In the genomic region with DNA sequence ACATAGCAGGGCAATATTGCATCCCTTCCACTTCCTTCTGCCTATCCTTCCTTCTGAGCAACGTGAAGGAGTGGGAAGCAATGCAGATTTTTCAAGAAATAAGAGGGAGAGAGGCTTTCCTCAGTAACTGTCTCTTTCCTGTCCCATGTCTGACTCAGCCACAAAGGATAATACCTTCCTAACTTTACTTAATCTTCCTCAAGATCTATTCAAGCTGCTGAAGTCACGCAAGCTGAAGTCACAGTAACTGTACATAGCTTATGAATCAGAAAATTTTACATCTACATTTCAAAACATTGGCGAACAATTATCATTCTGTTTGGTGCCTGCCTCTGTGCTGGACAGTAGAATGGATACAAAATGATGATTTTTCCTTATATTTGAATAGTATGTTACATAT, we compare ENCODE assay signal across 18 cellular contexts.
"Had no signal": no experiment of that assay in that cellular context is flagged by ENCODE, and none has a peak within 500 bp of the region (broad histone marks: within the 10 kb centered on the region; RNA-seq: fewer than 3 reads in every experiment).

No MANE protein-coding gene starts in this region.

- ATAC-seq: activated CD8-positive, alpha-beta T cell treated with anti-CD3 and anti-CD28 coated beads, Interleukin-2, amount 10 ng/mL, durations not matched to agents 7 days and 5 days; left lobe of liver; naive thymus-derived CD8-positive, alpha-beta T cell; right lobe of liver had no signal

- H3K4me1 Mint-ChIP-seq: activated CD4-positive, alpha-beta T cell treated with anti-CD3 and anti-CD28 coated beads, Interleukin-2, amount 10 ng/mL, durations not matched to agents 24 days and 14 days; activated naive CD4-positive, alpha-beta T cell treated with anti-CD3 and anti-CD28 coated beads, Interleukin-2, amount 50 U/mL, for 24 hours; naive thymus-derived CD8-positive, alpha-beta T cell had no signal

- H3K27me3 ChIP-seq: right lobe of liver, thyroid gland, uterus had no signal

- H3K9me3 ChIP-seq: thyroid gland, uterus had no signal

- H3K4me1 ChIP-seq: right lobe of liver, thyroid gland, uterus had no signal

- H3K27ac Mint-ChIP-seq: activated CD4-positive, alpha-beta T cell treated with anti-CD3 and anti-CD28 coated beads, Interleukin-2, amount 10 ng/mL, durations not matched to agents 24 days and 14 days; activated CD8-positive, alpha-beta T cell treated with anti-CD3 and anti-CD28 coated beads, Interleukin-2, amount 10 ng/mL, durations not matched to agents 7 days and 5 days; activated naive CD4-positive, alpha-beta T cell treated with anti-CD3 and anti-CD28 coated beads, Interleukin-2, amount 50 U/mL, for 24 hours; naive thymus-derived CD8-positive, alpha-beta T cell; progenitor cell of endocrine pancreas had no signal

- H3K36me3 Mint-ChIP-seq: activated naive CD4-positive, alpha-beta T cell treated with anti-CD3 and anti-CD28 coated beads, Interleukin-2, amount 50 U/mL, for 24 hours; naive thymus-derived CD8-positive, alpha-beta T cell had no signal

- DNase-seq: activated CD4-positive, alpha-beta T cell treated with anti-CD3 and anti-CD28 coated beads, Interleukin-2, amount 10 ng/mL, durations not matched to agents 24 days and 14 days; activated CD4-positive, CD25-positive, alpha-beta regulatory T cell; activated CD8-positive, alpha-beta memory T cell treated with anti-CD3 and anti-CD28 coated beads, Interleukin-2, amount 50 U/mL, for 4 hours; activated CD8-positive, alpha-beta T cell treated with anti-CD3 and anti-CD28 coated beads, Interleukin-2, amount 10 ng/mL, durations not matched to agents 7 days and 5 days; activated effector memory CD4-positive, alpha-beta T cell treated with anti-CD3 and anti-CD28 coated beads, Interleukin-2, amount 50 U/mL, for 16 hours; activated T-cell treated with anti-CD3 and anti-CD28 coated beads, Interleukin-2, amount 50 U/mL, for 48 hours; caudate nucleus; erythroblast; naive thymus-derived CD8-positive, alpha-beta T cell; right lobe of liver; stimulated activated CD4-positive, alpha-beta T cell treated with anti-CD3 and anti-CD28 coated beads, Interleukin-2, amount 100 ng/mL, for 24 hours; thyroid gland; uterus had no signal

- H3K4me3 Mint-ChIP-seq: activated CD4-positive, alpha-beta T cell treated with anti-CD3 and anti-CD28 coated beads, Interleukin-2, amount 10 ng/mL, durations not matched to agents 24 days and 14 days; activated CD8-positive, alpha-beta T cell treated with anti-CD3 and anti-CD28 coated beads, Interleukin-2, amount 10 ng/mL, durations not matched to agents 7 days and 5 days; activated naive CD4-positive, alpha-beta T cell treated with anti-CD3 and anti-CD28 coated beads, Interleukin-2, amount 50 U/mL, for 24 hours; naive thymus-derived CD8-positive, alpha-beta T cell had no signal

- H3K36me3 ChIP-seq: right lobe of liver, thyroid gland, uterus had no signal

- H3K27ac ChIP-seq: right lobe of liver, thyroid gland, uterus had no signal

- H3K4me3 ChIP-seq: right lobe of liver, thyroid gland, uterus had no signal

- H3K27me3 Mint-ChIP-seq: activated CD4-positive, alpha-beta T cell treated with anti-CD3 and anti-CD28 coated beads, Interleukin-2, amount 10 ng/mL, durations not matched to agents 24 days and 14 days; progenitor cell of endocrine pancreas had no signal

- FAIRE-seq: colon, keratinocyte had no signal
